In genomic region chr1:121040974-121041373, GRCh38 we compare ENCODE assay signal across 4 cellular contexts.
A peak's percentile ranks its signal among the peaks of the same experiment; 100 is the strongest.
DNase-seq lines count a peak whose midpoint lies in the region; ATAC-seq and TF ChIP-seq lines count a peak whose summit lies in the region.
"Not testable (repeated sequence)": the region's sequence is repeated elsewhere in the genome, so short reads cannot be mapped to it uniquely, and the experiment has no call there.

No MANE protein-coding gene starts in this region.

- not testable (repeated sequence) for H3K4me3 ChIP-seq in thyroid gland (replicated peaks in 1 of 3); aorta (ENCODE audit: low read length in 2 of 2)

- peak; percentile 31 for ATAC-seq in left lobe of liver
- peak; percentile 72 for ATAC-seq in sciatic nerve
- ATAC-seq in aorta (ENCODE audit: low FRiP score), result peak; percentile 65

- not testable (repeated sequence) for H3K27me3 ChIP-seq in thyroid gland; aorta (ENCODE audit: control insufficient read depth in 1 of 2, insufficient read depth in 2 of 2, low read length in 1 of 2)

- DNase-seq in left lobe of liver (ENCODE audit: low spot score); sciatic nerve (ENCODE audit: low spot score); aorta: not testable (repeated sequence)
- peak in 1 of 2 donors; percentile 44 for DNase-seq in thyroid gland

- not testable (repeated sequence) for TF ChIP-seq POLR2A in thyroid gland (IDR thresholded peaks at IDR 0.05)

- not testable (repeated sequence) for TF ChIP-seq CTCF in thyroid gland (IDR thresholded peaks at IDR 0.05)

- peak overlapping the region; percentile 36 to 70 (median 56) for H3K27ac ChIP-seq in thyroid gland
- not testable (repeated sequence) for H3K27ac ChIP-seq in aorta (ENCODE audit: low read depth in 1 of 2, low read length in 2 of 2)

- intact Hi-C loops in sciatic nerve (cut with DNase I); thyroid gland (cut with DNase I); aorta (cut with DNase I): not testable (repeated sequence)

- not testable (repeated sequence) for H3K9me3 ChIP-seq in thyroid gland; aorta (ENCODE audit: control insufficient read depth, low read length)

- H3K36me3 ChIP-seq in thyroid gland; aorta (ENCODE audit: control insufficient read depth in 1 of 2, insufficient read depth in 2 of 2, low read length in 1 of 2): not testable (repeated sequence)

- 80% methylated on average over 2 of the region's 4 CpGs; no CpG with 5 or more reads in 1 of the 2 donors for WGBS in thyroid gland, 2 donors
- 92% methylated on average over 3 of the region's 4 CpGs; no CpG with 5 or more reads in 1 of the 2 donors for WGBS in aorta, 2 donors

- H3K4me1 ChIP-seq in thyroid gland; aorta (ENCODE audit: control insufficient read depth in 1 of 2, insufficient read depth in 2 of 2, low read length in 2 of 2): not testable (repeated sequence)
